In genomic region chr11:59173080-59173963, GRCh38 we compare ENCODE assay signal across 8 cellular contexts. TPM values are rescaled to one million over a fixed set of nuclear protein-coding genes. Genes with fewer than 3 reads are reported as not detected.
DNase-seq lines count a peak whose midpoint lies in the region; ATAC-seq, FAIRE-seq and TF ChIP-seq lines count a peak whose summit lies in the region.

No MANE protein-coding gene starts in this region.

- no peaks in the 10 kb centered on the region for H3K9me3 Mint-ChIP-seq in activated CD8-positive, alpha-beta memory T cell treated with anti-CD3 and anti-CD28 coated beads, Interleukin-2, amount 10 ng/mL, durations not matched to agents 7 days and 5 days (ENCODE audit: low read depth)

- H3K4me3 ChIP-seq in GM12865 (ENCODE audit: low read depth, low read length), result peak overlapping the region; percentile 82
- H3K4me3 ChIP-seq in heart right ventricle, result peak overlapping the region; percentile 45 to 74 (median 68)
- H3K4me3 ChIP-seq in pancreas, result peak overlapping the region; percentile 54 to 77 (median 68)

- H3K36me3 ChIP-seq in heart right ventricle (no peaks in the 10 kb centered on the region), pancreas (no peaks in the 10 kb centered on the region)

- no peaks in the 10 kb centered on the region for H3K36me3 Mint-ChIP-seq in activated CD8-positive, alpha-beta memory T cell treated with anti-CD3 and anti-CD28 coated beads, Interleukin-2, amount 10 ng/mL, durations not matched to agents 7 days and 5 days

- no peaks in the 10 kb centered on the region for H3K9me3 ChIP-seq in heart right ventricle
- no peaks in the 10 kb centered on the region for H3K9me3 ChIP-seq in pancreas

- H3K27ac Mint-ChIP-seq in activated CD8-positive, alpha-beta memory T cell treated with anti-CD3 and anti-CD28 coated beads, Interleukin-2, amount 10 ng/mL, durations not matched to agents 7 days and 5 days, result no peak overlapping the region

- H3K27me3 ChIP-seq in heart right ventricle (peaks cover 0 to 16% (median 0%) of the 10 kb centered on the region in 7 donors), pancreas (no peaks in the 10 kb centered on the region)

- H3K27ac ChIP-seq in heart right ventricle (peak overlapping the region in 9 of 10 donors; percentile 16 to 80 (median 53)), pancreas (peak overlapping the region; percentile 53 to 76 (median 63))

- no peak for DNase-seq in GM12865 (ENCODE audit: low read depth)
- no peak for DNase-seq in activated CD8-positive, alpha-beta memory T cell treated with anti-CD3 and anti-CD28 coated beads, Interleukin-2, amount 10 ng/mL, durations not matched to agents 7 days and 5 days
- peak; percentile 22 to 24 for DNase-seq in heart right ventricle
- DNase-seq in pancreas, result peak in 4 of 6 donors; percentile 27 to 78 (median 50)
- DNase-seq in inferior parietal cortex (ENCODE audit: extremely low spot score), result no peak
- DNase-seq in activated gamma-delta T cell (lab: John Stamatoyannopoulos, UW), result no peak
- DNase-seq in COLO668 (lab: John Stamatoyannopoulos, UW; ENCODE audit: unreplicated experiment), result no peak

- intact Hi-C loops in heart right ventricle (cut with DNase I) (loop anchor here in 8 of 10 donors (2.0 to 10.0 kb wide), 10 partner anchors 33 to 501 kb away; partner anchors contain the start of gene OR5A2 (in 4 of the 8)), pancreas (cut with DNase I) (loop anchor here in 2 of 3 donors (5.0 to 10.0 kb wide), 3 partner anchors 34 to 251 kb away; partner anchors contain the start of gene OR5A2 (in 1 of the 2))

- 5 to 7% methylated on average over 37 of the region's 37 CpGs for WGBS in heart right ventricle, 2 donors
- 23 to 24% methylated on average over 37 of the region's 37 CpGs for WGBS in pancreas, 2 donors

- FAIRE-seq in pancreas (lab: Jason Lieb, UNC), result no peak

- CTCF ChIA-PET in activated CD8-positive, alpha-beta memory T cell treated with anti-CD3 and anti-CD28 coated beads, Interleukin-2, amount 10 ng/mL, durations not matched to agents 7 days and 5 days (lab: Charles Lee), result interaction anchor here (1.2 to 4.2 kb wide), 8 partner anchors 9 to 115 kb away, joined by 3 to 57 read pairs (median 10); partner anchors contain the start of gene FAM111A

- TF ChIP-seq CTCF in GM12865 (IDR thresholded peaks at IDR 0.05; ENCODE audit: insufficient read depth, low read depth, low read length, missing control alignments) (no peak), heart right ventricle (IDR thresholded peaks at IDR 0.05) (no peak), pancreas (IDR thresholded peaks at IDR 0.05) (no peak)

- H3K27me3 Mint-ChIP-seq in activated CD8-positive, alpha-beta memory T cell treated with anti-CD3 and anti-CD28 coated beads, Interleukin-2, amount 10 ng/mL, durations not matched to agents 7 days and 5 days, result peaks cover 29% of the 10 kb centered on the region

- H3K4me3 Mint-ChIP-seq in activated CD8-positive, alpha-beta memory T cell treated with anti-CD3 and anti-CD28 coated beads, Interleukin-2, amount 10 ng/mL, durations not matched to agents 7 days and 5 days, result peak overlapping the region; percentile 60

- H3K4me1 Mint-ChIP-seq in activated CD8-positive, alpha-beta memory T cell treated with anti-CD3 and anti-CD28 coated beads, Interleukin-2, amount 10 ng/mL, durations not matched to agents 7 days and 5 days, result peaks cover 9% of the 10 kb centered on the region

- ATAC-seq in HG03103 (IDR thresholded peaks at IDR 0.05; ENCODE audit: low read depth, unreplicated experiment), result peak; percentile 0
- no peak for ATAC-seq in activated CD8-positive, alpha-beta memory T cell treated with anti-CD3 and anti-CD28 coated beads, Interleukin-2, amount 10 ng/mL, durations not matched to agents 7 days and 5 days
- peak in 5 of 8 donors; percentile 7 to 48 (median 13) for ATAC-seq in heart right ventricle
- peak in 2 of 4 donors; percentile 4 for ATAC-seq in pancreas

- H3K4me1 ChIP-seq in heart right ventricle (peaks cover 0 to 34% (median 17%) of the 10 kb centered on the region in 9 donors), pancreas (no peaks in the 10 kb centered on the region)

RNA-seq across cellular contexts. Expression of gene DTX4, which starts 1.4 kb away (rescaled TPM):
- total RNA-seq in activated CD8-positive, alpha-beta memory T cell treated with anti-CD3 and anti-CD28 coated beads, Interleukin-2, amount 10 ng/mL, durations not matched to agents 7 days and 5 days, result under 1 TPM; 0.12 to 0.28 TPM
- total RNA-seq in heart right ventricle (1 to 10 TPM in 9 of 10 donors, under 1 TPM in 1; 0.98 to 4.1 (median 2.7) TPM), pancreas (10 to 100 TPM in 2 of 6 donors, 1 to 10 TPM in 4; 5.9 to 16.3 (median 8.3) TPM)
- polyA plus RNA-seq in heart right ventricle (1 to 10 TPM in 1 of 2 donors, under 1 TPM in 1; 0.86 to 1.3 TPM), pancreas (10 to 100 TPM in 1 of 2 donors, 1 to 10 TPM in 1; 9.0 to 12.3 TPM)

RNA-seq across cellular contexts. Expression of gene FAM111A, which starts 30.7 kb away (rescaled TPM):
- 100 to 1,000 TPM; 136 to 152 TPM for total RNA-seq in activated CD8-positive, alpha-beta memory T cell treated with anti-CD3 and anti-CD28 coated beads, Interleukin-2, amount 10 ng/mL, durations not matched to agents 7 days and 5 days
- total RNA-seq in heart right ventricle, result 10 to 100 TPM in 2 of 10 donors, 1 to 10 TPM in 8; 4.0 to 18.6 (median 5.1) TPM
- 10 to 100 TPM in 1 of 2 donors, 1 to 10 TPM in 1; 2.9 to 22.5 TPM for polyA plus RNA-seq in heart right ventricle
- 10 to 100 TPM in 2 of 6 donors, 1 to 10 TPM in 4; 3.9 to 25.1 (median 8.1) TPM for total RNA-seq in pancreas
- polyA plus RNA-seq in pancreas, result 10 to 100 TPM; 19.7 to 25.1 TPM

RNA-seq across cellular contexts. Expression of gene MPEG1, which starts 39.4 kb away (rescaled TPM):
- not detected for total RNA-seq in activated CD8-positive, alpha-beta memory T cell treated with anti-CD3 and anti-CD28 coated beads, Interleukin-2, amount 10 ng/mL, durations not matched to agents 7 days and 5 days
- total RNA-seq in heart right ventricle, result 10 to 100 TPM in 3 of 10 donors, 1 to 10 TPM in 7; 3.9 to 45.9 (median 7.0) TPM
- polyA plus RNA-seq in heart right ventricle, result 1 to 10 TPM; 2.9 to 3.2 TPM
- total RNA-seq in pancreas, result 1 to 10 TPM in 5 of 6 donors, under 1 TPM in 1; 0.51 to 7.1 (median 3.4) TPM
- polyA plus RNA-seq in pancreas, result under 1 TPM; 0.68 to 0.92 TPM

Comparison
In these comparisons a context has a peak if more than half of its experiments do, and no peak if none do; other contexts are left out.
1. DNase-seq: peak in heart right ventricle (2 of 2) and pancreas (4 of 6); none in GM12865 (single experiment), activated CD8-positive, alpha-beta memory T cell treated with anti-CD3 and anti-CD28 coated beads, Interleukin-2, amount 10 ng/mL, durations not matched to agents 7 days and 5 days (single experiment), inferior parietal cortex (single experiment), activated gamma-delta T cell (single experiment) and COLO668 (single experiment).
2. RNA of gene FAM111A, which starts 30.7 kb away (total RNA-seq): 136 to 152 TPM in activated CD8-positive, alpha-beta memory T cell treated with anti-CD3 and anti-CD28 coated beads, Interleukin-2, amount 10 ng/mL, durations not matched to agents 7 days and 5 days; 3.9 to 25.1 TPM in pancreas and 4.0 to 18.6 TPM in heart right ventricle; every median in the first group is over 4 times any median in the second.
3. Peak in every context shown above with its lines, with median percentiles within 50 percentile points of each other: H3K4me3 ChIP-seq.